Comparison of ENCODE assay signal across 12 cellular contexts in genomic region chr6:111987295-111987694, GRCh38.
DNase-seq lines count a peak whose midpoint lies in the region; ATAC-seq and TF ChIP-seq lines count a peak whose summit lies in the region.
"Had no signal": no experiment of that assay in that cellular context is flagged by ENCODE, and none has a peak within 500 bp of the region (broad histone marks: within the 10 kb centered on the region; RNA-seq: fewer than 3 reads in every experiment).

No MANE protein-coding gene starts in this region.

- peak; percentile 79 for DNase-seq in AG10803 (ENCODE audit: low read depth)
- peak; percentile 27 for DNase-seq in GDM1 (lab: John Stamatoyannopoulos, UW)
- no peak for DNase-seq in activated CD8-positive, alpha-beta T cell treated with anti-CD3 and anti-CD28 coated beads, Interleukin-2, amount 10 ng/mL, durations not matched to agents 7 days and 5 days
- peak; percentile 54 for DNase-seq in fibroblast of the aortic adventitia (ENCODE audit: low read depth)
- DNase-seq in NCI-H2081 (lab: John Stamatoyannopoulos, UW) = no peak
- no peak for DNase-seq in BE2C
- no peak for DNase-seq in GM19238 (ENCODE audit: insufficient read length, low spot score)
- DNase-seq: aorta; stimulated activated CD4-positive, alpha-beta T cell treated with anti-CD3 and anti-CD28 coated beads, Interleukin-4, amount 100 ng/mL, for 1 hour; stimulated activated naive CD4-positive, alpha-beta T cell treated with Interleukin-2 at 50 U/mL for 16 hours had no signal

- H3K27ac Mint-ChIP-seq in activated CD8-positive, alpha-beta T cell treated with anti-CD3 and anti-CD28 coated beads, Interleukin-2, amount 10 ng/mL, durations not matched to agents 7 days and 5 days = peak overlapping the region; percentile 3

- peaks cover 81% of the 10 kb centered on the region for H3K4me1 Mint-ChIP-seq in activated CD8-positive, alpha-beta T cell treated with anti-CD3 and anti-CD28 coated beads, Interleukin-2, amount 10 ng/mL, durations not matched to agents 7 days and 5 days (ENCODE audit: low read depth)

- H3K4me3 ChIP-seq in AG10803 (ENCODE audit: low read length) = no peak overlapping the region
- no peak overlapping the region for H3K4me3 ChIP-seq in fibroblast of the aortic adventitia (ENCODE audit: low read depth, low read length)
- no peak overlapping the region for H3K4me3 ChIP-seq in BE2C (ENCODE audit: low read depth, low read length)
- H3K4me3 ChIP-seq: BLaER1 treated with 17β-estradiol and CSF1 and Interleukin-3, amounts not matched to agents 10 nM and 100 nM had no signal

- TF ChIP-seq CTCF in AG10803 (conservative IDR thresholded peaks at IDR 0.05; ENCODE audit: low read length) (no peak), fibroblast of the aortic adventitia (IDR thresholded peaks at IDR 0.05; ENCODE audit: insufficient read depth, low read length) (no peak), BE2C (IDR thresholded peaks at IDR 0.05; ENCODE audit: low read depth, low read length) (no peak)

- H3K36me3 Mint-ChIP-seq in activated CD8-positive, alpha-beta T cell treated with anti-CD3 and anti-CD28 coated beads, Interleukin-2, amount 10 ng/mL, durations not matched to agents 7 days and 5 days (ENCODE audit: low read depth) = peaks cover 3% of the 10 kb centered on the region

- POLR2A ChIA-PET in activated CD8-positive, alpha-beta T cell treated with anti-CD3 and anti-CD28 coated beads, Interleukin-2, amount 10 ng/mL, durations not matched to agents 7 days and 5 days (lab: Charles Lee) = no interaction called here

- no peaks in the 10 kb centered on the region for H3K9me3 Mint-ChIP-seq in activated CD8-positive, alpha-beta T cell treated with anti-CD3 and anti-CD28 coated beads, Interleukin-2, amount 10 ng/mL, durations not matched to agents 7 days and 5 days (ENCODE audit: insufficient read depth)

- H3K4me1 ChIP-seq in BE2C = no peaks in the 10 kb centered on the region

- no peak overlapping the region for H3K4me3 Mint-ChIP-seq in activated CD8-positive, alpha-beta T cell treated with anti-CD3 and anti-CD28 coated beads, Interleukin-2, amount 10 ng/mL, durations not matched to agents 7 days and 5 days

- ATAC-seq in activated CD8-positive, alpha-beta T cell treated with anti-CD3 and anti-CD28 coated beads, Interleukin-2, amount 10 ng/mL, durations not matched to agents 7 days and 5 days = no peak
- ATAC-seq in HG02840 (IDR thresholded peaks at IDR 0.05; ENCODE audit: low FRiP score, unreplicated experiment) = no peak

- H3K36me3 ChIP-seq in BE2C = no peaks in the 10 kb centered on the region
- H3K36me3 ChIP-seq: BLaER1 treated with 17β-estradiol and CSF1 and Interleukin-3, amounts not matched to agents 10 nM and 100 nM had no signal

- no peaks in the 10 kb centered on the region for H3K27me3 ChIP-seq in BE2C
- H3K27me3 ChIP-seq: BLaER1 treated with 17β-estradiol and CSF1 and Interleukin-3, amounts not matched to agents 10 nM and 100 nM had no signal

- no peaks in the 10 kb centered on the region for H3K27me3 Mint-ChIP-seq in activated CD8-positive, alpha-beta T cell treated with anti-CD3 and anti-CD28 coated beads, Interleukin-2, amount 10 ng/mL, durations not matched to agents 7 days and 5 days (ENCODE audit: low read depth)

- CTCF ChIA-PET in activated CD8-positive, alpha-beta T cell treated with anti-CD3 and anti-CD28 coated beads, Interleukin-2, amount 10 ng/mL, durations not matched to agents 7 days and 5 days (lab: Charles Lee) = interaction anchor here (1.0 to 1.9 kb wide), 8 partner anchors 9 to 277 kb away, joined by 3 to 8 read pairs (median 4); partner anchors contain the start of gene FYN

- H3K9me3 ChIP-seq in BE2C = no peaks in the 10 kb centered on the region

Comparison
In these comparisons a context has a peak if more than half of its experiments do, and no peak if none do; other contexts are left out.
1. DNase-seq: peak in AG10803 (single experiment), GDM1 (single experiment) and fibroblast of the aortic adventitia (single experiment); none in activated CD8-positive, alpha-beta T cell treated with anti-CD3 and anti-CD28 coated beads, Interleukin-2, amount 10 ng/mL, durations not matched to agents 7 days and 5 days (single experiment), NCI-H2081 (0 of 2), BE2C (single experiment) and GM19238 (single experiment).